In genomic region chrX:112636951-112637541, GRCh38 we compare ENCODE assay signal across 16 cellular contexts. TPM values are rescaled to one million over a fixed set of nuclear protein-coding genes. Genes with fewer than 3 reads are reported as not detected.
A peak's percentile ranks its signal among the peaks of the same experiment; 100 is the strongest.
DNase-seq lines count a peak whose midpoint lies in the region; ATAC-seq and TF ChIP-seq lines count a peak whose summit lies in the region.
"Had no signal": no experiment of that assay in that cellular context is flagged by ENCODE, and none has a peak within 500 bp of the region (broad histone marks: within the 10 kb centered on the region; RNA-seq: fewer than 3 reads in every experiment).

No MANE protein-coding gene starts in this region.

- DNase-seq in GM04504 (ENCODE audit: low read depth): peak; percentile 74
- DNase-seq in fibroblast of peridontal ligament (ENCODE audit: extremely low read depth): peak; percentile 91
- DNase-seq in upper lobe of left lung: no peak
- no peak for DNase-seq in activated naive CD4-positive, alpha-beta T cell treated with anti-CD3 and anti-CD28 coated beads for 36 hours
- no peak for DNase-seq in activated CD8-positive, alpha-beta memory T cell treated with anti-CD3 and anti-CD28 coated beads, Interleukin-2, amount 50 U/mL, for 4 hours
- no peak for DNase-seq in CD8-positive, alpha-beta memory T cell
- DNase-seq: activated CD4-positive, CD25-positive, alpha-beta regulatory T cell; activated gamma-delta T cell treated with Interleukin-2 at 50 U/mL for 16 hours; NCI-H2081 treated with DMSO at 0.1 percent for 48 hours; nephron progenitor cell; substantia nigra had no signal

- H3K4me1 Mint-ChIP-seq in activated naive CD4-positive, alpha-beta T cell treated with anti-CD3 and anti-CD28 coated beads for 36 hours (ENCODE audit: low read depth): peaks cover under 1% of the 10 kb centered on the region
- no peaks in the 10 kb centered on the region for H3K4me1 Mint-ChIP-seq in CD8-positive, alpha-beta memory T cell
- H3K4me1 Mint-ChIP-seq: nephron progenitor cell had no signal

- no peak for TF ChIP-seq POLR2A in upper lobe of left lung (IDR thresholded peaks at IDR 0.05)

- ATAC-seq in SK-N-SH treated with all-trans-retinoic acid at 6 μM for 48 hours: peak; percentile 79
- ATAC-seq in upper lobe of left lung (ENCODE audit: low FRiP score in 2 of 2): peak; percentile 39 to 42
- ATAC-seq: HCT116, HepG2, Panc1 had no signal

- H3K36me3 Mint-ChIP-seq in activated naive CD4-positive, alpha-beta T cell treated with anti-CD3 and anti-CD28 coated beads for 36 hours (ENCODE audit: low read depth): no peaks in the 10 kb centered on the region
- H3K36me3 Mint-ChIP-seq in CD8-positive, alpha-beta memory T cell: no peaks in the 10 kb centered on the region

- H3K27me3 ChIP-seq in upper lobe of left lung: no peaks in the 10 kb centered on the region
- no peaks in the 10 kb centered on the region for H3K27me3 ChIP-seq in CD8-positive, alpha-beta memory T cell (ENCODE audit: insufficient read depth, low read length, poor library complexity, severe bottlenecking)

- no peak for TF ChIP-seq CTCF in upper lobe of left lung (IDR thresholded peaks at IDR 0.05)

- CTCF ChIA-PET in activated naive CD4-positive, alpha-beta T cell treated with anti-CD3 and anti-CD28 coated beads for 36 hours (lab: Charles Lee): interaction anchor here (0.6 kb wide), 1 partner anchor 325 kb away, joined by 3 read pairs; no protein-coding TSS in a partner anchor
- CTCF ChIA-PET in CD8-positive, alpha-beta memory T cell (lab: Charles Lee): no interaction called here

- H3K9me3 ChIP-seq in upper lobe of left lung: no peaks in the 10 kb centered on the region
- no peaks in the 10 kb centered on the region for H3K9me3 ChIP-seq in CD8-positive, alpha-beta memory T cell (ENCODE audit: low read length)

- POLR2A ChIA-PET in CD8-positive, alpha-beta memory T cell (lab: Charles Lee): no interaction called here

- no peak overlapping the region for H3K27ac Mint-ChIP-seq in activated naive CD4-positive, alpha-beta T cell treated with anti-CD3 and anti-CD28 coated beads for 36 hours
- no peak overlapping the region for H3K27ac Mint-ChIP-seq in CD8-positive, alpha-beta memory T cell
- H3K27ac Mint-ChIP-seq: nephron progenitor cell had no signal

- intact Hi-C loops in activated naive CD4-positive, alpha-beta T cell treated with anti-CD3 and anti-CD28 coated beads for 36 hours (cut with micrococcal nuclease): no loop called here

- H3K36me3 ChIP-seq in upper lobe of left lung: no peaks in the 10 kb centered on the region
- H3K36me3 ChIP-seq in CD8-positive, alpha-beta memory T cell (ENCODE audit: insufficient read depth, low read length): no peaks in the 10 kb centered on the region

- no peaks in the 10 kb centered on the region for H3K9me3 Mint-ChIP-seq in activated naive CD4-positive, alpha-beta T cell treated with anti-CD3 and anti-CD28 coated beads for 36 hours
- no peaks in the 10 kb centered on the region for H3K9me3 Mint-ChIP-seq in CD8-positive, alpha-beta memory T cell
- H3K9me3 Mint-ChIP-seq: nephron progenitor cell had no signal

- H3K4me3 Mint-ChIP-seq in activated naive CD4-positive, alpha-beta T cell treated with anti-CD3 and anti-CD28 coated beads for 36 hours: no peak overlapping the region
- H3K4me3 Mint-ChIP-seq in CD8-positive, alpha-beta memory T cell: no peak overlapping the region
- H3K4me3 Mint-ChIP-seq: nephron progenitor cell had no signal

- no peaks in the 10 kb centered on the region for H3K4me1 ChIP-seq in upper lobe of left lung
- no peaks in the 10 kb centered on the region for H3K4me1 ChIP-seq in CD8-positive, alpha-beta memory T cell (ENCODE audit: insufficient read depth, low read length)

- H3K27ac ChIP-seq in upper lobe of left lung: no peak overlapping the region
- no peak overlapping the region for H3K27ac ChIP-seq in CD8-positive, alpha-beta memory T cell (ENCODE audit: low read depth, low read length)

- no peak overlapping the region for H3K4me3 ChIP-seq in upper lobe of left lung
- no peak overlapping the region for H3K4me3 ChIP-seq in CD8-positive, alpha-beta memory T cell (ENCODE audit: low read length)

- H3K27me3 Mint-ChIP-seq in activated naive CD4-positive, alpha-beta T cell treated with anti-CD3 and anti-CD28 coated beads for 36 hours (ENCODE audit: low read depth): no peaks in the 10 kb centered on the region
- peaks cover 0 to 3% of the 10 kb centered on the region in 2 donors for H3K27me3 Mint-ChIP-seq in CD8-positive, alpha-beta memory T cell

- TF ChIP-seq EP300 in upper lobe of left lung (IDR thresholded peaks at IDR 0.05): no peak

- WGBS in upper lobe of left lung, 2 donors: 72 to 73% methylated on average over 6 of the region's 6 CpGs

TF ChIP-seq in SK-N-SH treated with all-trans-retinoic acid at 6 μM for 48 hours, 23 proteins besides CTCF, POLR2A, EP300 and RAD21:
- TF ChIP-seq CSRNP3 (CRISPR knock-in tag; IDR thresholded peaks at IDR 0.05) (no peak), ZNF565 (CRISPR knock-in tag; conservative IDR thresholded peaks at IDR 0.05; ENCODE audit: low read depth) (no peak), ZC3H10 (CRISPR knock-in tag; IDR thresholded peaks at IDR 0.05) (no peak), ISL1 (CRISPR knock-in tag; IDR thresholded peaks at IDR 0.05) (peak; percentile 49; the same call in 1 of the 2 replicates), PPARA (CRISPR knock-in tag; IDR thresholded peaks at IDR 0.05; ENCODE audit: borderline replicate concordance) (no peak), GLIS3 (CRISPR knock-in tag; IDR thresholded peaks at IDR 0.05) (no peak), TCF4 (CRISPR knock-in tag; IDR thresholded peaks at IDR 0.05; ENCODE audit: borderline replicate concordance) (no peak), SNAI2 (CRISPR knock-in tag; IDR thresholded peaks at IDR 0.05) (no peak)

RNA-seq across cellular contexts. Expression of gene LHFPL1, which starts 42.7 kb away (rescaled TPM):
- total RNA-seq in upper lobe of left lung: under 1 TPM in 1 of 6 donors, not detected in 5; 0.13 TPM
- not detected for total RNA-seq in activated naive CD4-positive, alpha-beta T cell treated with anti-CD3 and anti-CD28 coated beads for 36 hours
- total RNA-seq in CD8-positive, alpha-beta memory T cell: under 1 TPM; 0.31 to 0.33 TPM
- 0.38 TPM for polyA plus RNA-seq in CD8-positive, alpha-beta memory T cell
- total RNA-seq: G401, HepG2 had no signal
- polyA plus RNA-seq: HepG2 had no signal

Comparison
In these comparisons a context has a peak if more than half of its experiments do, and no peak if none do; other contexts are left out.
1. DNase-seq: peak in GM04504 (single experiment) and fibroblast of peridontal ligament (single experiment); none in upper lobe of left lung (0 of 2), activated naive CD4-positive, alpha-beta T cell treated with anti-CD3 and anti-CD28 coated beads for 36 hours (single experiment), activated CD8-positive, alpha-beta memory T cell treated with anti-CD3 and anti-CD28 coated beads, Interleukin-2, amount 50 U/mL, for 4 hours (single experiment) and CD8-positive, alpha-beta memory T cell (0 of 5).